In genomic region chr2:74460231-74460630, GRCh38 we compare ENCODE assay signal across 8 cellular contexts. TPM values are rescaled to one million over a fixed set of nuclear protein-coding genes. Genes with fewer than 3 reads are reported as not detected.
DNase-seq lines count a peak whose midpoint lies in the region; ATAC-seq and TF ChIP-seq lines count a peak whose summit lies in the region.
"Not testable (repeated sequence)": the region's sequence is repeated elsewhere in the genome, so short reads cannot be mapped to it uniquely, and the experiment has no call there.

No MANE protein-coding gene starts in this region.

- H2BK5ac ChIP-seq in H9 (ENCODE audit: insufficient read length, low read length): not testable (repeated sequence)

- CTCF ChIA-PET in AG04450 (lab: Charles Lee): interaction anchor here (1.1 kb wide), 1 partner anchor 12 kb away, joined by 3 read pairs; the partner anchor contains the start of gene MRPL53
- CTCF ChIA-PET in activated CD8-positive, alpha-beta T cell treated with anti-CD3 and anti-CD28 coated beads, Interleukin-2, amount 10 ng/mL, durations not matched to agents 7 days and 5 days (lab: Charles Lee): interaction anchor here (2.2 kb wide), 1 partner anchor 16 kb away, joined by 11 read pairs; no protein-coding TSS in a partner anchor

- not testable (repeated sequence) for H3T11ph ChIP-seq in H9 (ENCODE audit: low read length)

- POLR2A ChIA-PET in AG04450 (lab: Yijun Ruan, JAX): not testable (repeated sequence)
- POLR2A ChIA-PET in activated CD8-positive, alpha-beta T cell treated with anti-CD3 and anti-CD28 coated beads, Interleukin-2, amount 10 ng/mL, durations not matched to agents 7 days and 5 days (lab: Charles Lee): interaction anchor here (2.6 kb wide), 2 partner anchors 13 to 70 kb away, joined by 12 to 24 read pairs; partner anchors contain the start of genes AUP1, HTRA2 and MRPL53

- H2BK120ac ChIP-seq in H9 (ENCODE audit: low read depth, low read length, poor library complexity, severe bottlenecking): not testable (repeated sequence)

- H3K4me1 ChIP-seq in H9 (ENCODE audit: insufficient read depth, low read length): not testable (repeated sequence)

- peak overlapping the region; percentile 11 for H3K27ac ChIP-seq in AG04450 (ENCODE audit: low read depth, low read length)
- not testable (repeated sequence) for H3K27ac ChIP-seq in H9 (ENCODE audit: insufficient read length, low read depth, low read length)

- not testable (repeated sequence) for H3K9me3 Mint-ChIP-seq in H9; T-helper 1 cell treated with Interleukin-12 subunit alpha and Interleukin-12 subunit beta and Interleukin-4 antibody, amounts not matched to agents 30 μg/mL and 1 μg/mL, for 36 hours; activated CD8-positive, alpha-beta T cell treated with anti-CD3 and anti-CD28 coated beads, Interleukin-2, amount 10 ng/mL, durations not matched to agents 7 days and 5 days (ENCODE audit: insufficient read depth); activated naive CD8-positive, alpha-beta T cell (ENCODE audit: low read depth); dendritic cell treated with granulocyte-macrophage colony-stimulating factor and Interleukin-4, amounts not matched to agents 40 ng/mL and 50 ng/mL, for 4 days; naive B cell; progenitor cell of endocrine pancreas (ENCODE audit: low read depth)

- H3K9me3 ChIP-seq in AG04450 (ENCODE audit: control insufficient read depth, insufficient read depth, low read length); H9 (ENCODE audit: control insufficient read depth, low read depth, low read length): not testable (repeated sequence)

- H3K79me2 ChIP-seq in H9 (ENCODE audit: insufficient read depth, low read length): not testable (repeated sequence)

- not testable (repeated sequence) for H3K56ac ChIP-seq in H9 (ENCODE audit: insufficient read length, low read depth, low read length)

- not testable (repeated sequence) for H3K79me1 ChIP-seq in H9 (ENCODE audit: insufficient read depth, low read depth, low read length, poor library complexity, severe bottlenecking)

- not testable (repeated sequence) for H4K91ac ChIP-seq in H9 (ENCODE audit: insufficient read length, low read depth, low read length)

- H2BK20ac ChIP-seq in H9 (ENCODE audit: low read depth, low read length, poor library complexity, severe bottlenecking): not testable (repeated sequence)

- ATAC-seq in activated CD8-positive, alpha-beta T cell treated with anti-CD3 and anti-CD28 coated beads, Interleukin-2, amount 10 ng/mL, durations not matched to agents 7 days and 5 days; naive B cell (ENCODE audit: low read depth in 2 of 2): not testable (repeated sequence)

- H2AK5ac ChIP-seq in H9 (ENCODE audit: insufficient read length, low read length): not testable (repeated sequence)

- H3K4me3 ChIP-seq in AG04450 (ENCODE audit: low read depth, low read length): not testable (repeated sequence)

- not testable (repeated sequence) for DNase-seq in AG04450 (ENCODE audit: low read depth, low spot score); H9; activated CD8-positive, alpha-beta T cell treated with anti-CD3 and anti-CD28 coated beads, Interleukin-2, amount 10 ng/mL, durations not matched to agents 7 days and 5 days; naive B cell; progenitor cell of endocrine pancreas (ENCODE audit: low spot score, unreplicated experiment)

- H3K4me3 Mint-ChIP-seq in H9: peak overlapping the region; percentile 96 to 97; a peak in 4 of 5 replicates
- peak overlapping the region; percentile 94 for H3K4me3 Mint-ChIP-seq in T-helper 1 cell treated with Interleukin-12 subunit alpha and Interleukin-12 subunit beta and Interleukin-4 antibody, amounts not matched to agents 30 μg/mL and 1 μg/mL, for 36 hours
- peak overlapping the region; percentile 99 for H3K4me3 Mint-ChIP-seq in activated CD8-positive, alpha-beta T cell treated with anti-CD3 and anti-CD28 coated beads, Interleukin-2, amount 10 ng/mL, durations not matched to agents 7 days and 5 days
- peak overlapping the region; percentile 98 for H3K4me3 Mint-ChIP-seq in activated naive CD8-positive, alpha-beta T cell
- H3K4me3 Mint-ChIP-seq in dendritic cell treated with granulocyte-macrophage colony-stimulating factor and Interleukin-4, amounts not matched to agents 40 ng/mL and 50 ng/mL, for 4 days: not testable (repeated sequence)
- peak overlapping the region in 7 of 8 donors; percentile 37 to 100 (median 94) for H3K4me3 Mint-ChIP-seq in naive B cell
- peak overlapping the region; percentile 89 for H3K4me3 Mint-ChIP-seq in progenitor cell of endocrine pancreas (ENCODE audit: low read depth)

- not testable (repeated sequence) for H3K14ac ChIP-seq in H9 (ENCODE audit: insufficient read depth, low read length)

- H3K27me3 ChIP-seq in AG04450 (ENCODE audit: control insufficient read depth, insufficient read depth, low read length); H9 (ENCODE audit: insufficient read depth, low read length): not testable (repeated sequence)

- intact Hi-C loops in dendritic cell treated with granulocyte-macrophage colony-stimulating factor and Interleukin-4, amounts not matched to agents 40 ng/mL and 50 ng/mL, for 4 days (cut with micrococcal nuclease): not testable (repeated sequence)

- H3K27ac Mint-ChIP-seq in H9; activated naive CD8-positive, alpha-beta T cell: not testable (repeated sequence)
- peak overlapping the region; percentile 26 for H3K27ac Mint-ChIP-seq in T-helper 1 cell treated with Interleukin-12 subunit alpha and Interleukin-12 subunit beta and Interleukin-4 antibody, amounts not matched to agents 30 μg/mL and 1 μg/mL, for 36 hours
- peak overlapping the region; percentile 52 for H3K27ac Mint-ChIP-seq in activated CD8-positive, alpha-beta T cell treated with anti-CD3 and anti-CD28 coated beads, Interleukin-2, amount 10 ng/mL, durations not matched to agents 7 days and 5 days
- peak overlapping the region; percentile 41 for H3K27ac Mint-ChIP-seq in dendritic cell treated with granulocyte-macrophage colony-stimulating factor and Interleukin-4, amounts not matched to agents 40 ng/mL and 50 ng/mL, for 4 days
- H3K27ac Mint-ChIP-seq in naive B cell (peak overlapping the region in 1 of 6 donors; percentile 99), progenitor cell of endocrine pancreas (peak overlapping the region; percentile 64)

- not testable (repeated sequence) for H2BK12ac ChIP-seq in H9 (ENCODE audit: insufficient read length, low read depth, low read length)

- H2BK15ac ChIP-seq in H9 (ENCODE audit: low read depth, low read length): not testable (repeated sequence)

- H3K23me2 ChIP-seq in H9 (ENCODE audit: insufficient read length, low read depth, low read length, poor library complexity, severe bottlenecking): peaks cover 16% of the 10 kb centered on the region

- not testable (repeated sequence) for H4K20me1 ChIP-seq in H9 (ENCODE audit: control insufficient read depth, insufficient read depth, insufficient read length)

- H3K4me1 Mint-ChIP-seq in H9 (peaks cover 29 to 31% of the 10 kb centered on the region in 2 experiments), naive B cell (peaks cover 42 to 72% (median 66%) of the 10 kb centered on the region in 3 donors), progenitor cell of endocrine pancreas (ENCODE audit: low read depth) (peaks cover 34% of the 10 kb centered on the region)
- H3K4me1 Mint-ChIP-seq in T-helper 1 cell treated with Interleukin-12 subunit alpha and Interleukin-12 subunit beta and Interleukin-4 antibody, amounts not matched to agents 30 μg/mL and 1 μg/mL, for 36 hours (ENCODE audit: low read depth): peaks cover 37% of the 10 kb centered on the region
- H3K4me1 Mint-ChIP-seq in activated CD8-positive, alpha-beta T cell treated with anti-CD3 and anti-CD28 coated beads, Interleukin-2, amount 10 ng/mL, durations not matched to agents 7 days and 5 days (ENCODE audit: low read depth): peaks cover 59% of the 10 kb centered on the region
- peaks cover 55% of the 10 kb centered on the region for H3K4me1 Mint-ChIP-seq in activated naive CD8-positive, alpha-beta T cell (ENCODE audit: low read depth)
- peaks cover 64% of the 10 kb centered on the region for H3K4me1 Mint-ChIP-seq in dendritic cell treated with granulocyte-macrophage colony-stimulating factor and Interleukin-4, amounts not matched to agents 40 ng/mL and 50 ng/mL, for 4 days (ENCODE audit: low read depth)

- not testable (repeated sequence) for TF ChIP-seq CTCF in AG04450 (IDR thresholded peaks at IDR 0.05; ENCODE audit: low read depth, low read length); H9 (conservative IDR thresholded peaks at IDR 0.05); progenitor cell of endocrine pancreas (IDR thresholded peaks at IDR 0.05; ENCODE audit: unreplicated experiment)

- not testable (repeated sequence) for H2AFZ ChIP-seq in H9 (ENCODE audit: low read length)

- not testable (repeated sequence) for H3K23ac ChIP-seq in H9 (ENCODE audit: insufficient read length, low read depth, low read length)

- not testable (repeated sequence) for H3K4me2 ChIP-seq in H9 (ENCODE audit: insufficient read depth, insufficient read length, low read length)

- H3K36me3 Mint-ChIP-seq in H9 (ENCODE audit: insufficient read depth in 1 of 3, low read depth in 3 of 3): peaks cover 10 to 29% (median 28%) of the 10 kb centered on the region in 3 experiments; a peak in 6 of 7 replicates
- H3K36me3 Mint-ChIP-seq in T-helper 1 cell treated with Interleukin-12 subunit alpha and Interleukin-12 subunit beta and Interleukin-4 antibody, amounts not matched to agents 30 μg/mL and 1 μg/mL, for 36 hours (ENCODE audit: low read depth): peaks cover 28% of the 10 kb centered on the region
- peaks cover 33% of the 10 kb centered on the region for H3K36me3 Mint-ChIP-seq in activated CD8-positive, alpha-beta T cell treated with anti-CD3 and anti-CD28 coated beads, Interleukin-2, amount 10 ng/mL, durations not matched to agents 7 days and 5 days (ENCODE audit: low read depth)
- H3K36me3 Mint-ChIP-seq in activated naive CD8-positive, alpha-beta T cell; naive B cell; progenitor cell of endocrine pancreas (ENCODE audit: insufficient read depth): not testable (repeated sequence)
- peaks cover 79% of the 10 kb centered on the region for H3K36me3 Mint-ChIP-seq in dendritic cell treated with granulocyte-macrophage colony-stimulating factor and Interleukin-4, amounts not matched to agents 40 ng/mL and 50 ng/mL, for 4 days (ENCODE audit: low read depth)

- H3K9ac ChIP-seq in H9 (ENCODE audit: extremely low read depth, insufficient read length, low read length): not testable (repeated sequence)

- H4K5ac ChIP-seq in H9 (ENCODE audit: insufficient read length, low read depth, low read length): not testable (repeated sequence)

- H3K4ac ChIP-seq in H9 (ENCODE audit: low read depth, low read length): not testable (repeated sequence)

- not testable (repeated sequence) for H3K27me3 Mint-ChIP-seq in H9 (ENCODE audit: low read depth); T-helper 1 cell treated with Interleukin-12 subunit alpha and Interleukin-12 subunit beta and Interleukin-4 antibody, amounts not matched to agents 30 μg/mL and 1 μg/mL, for 36 hours (ENCODE audit: low read depth); activated CD8-positive, alpha-beta T cell treated with anti-CD3 and anti-CD28 coated beads, Interleukin-2, amount 10 ng/mL, durations not matched to agents 7 days and 5 days (ENCODE audit: low read depth); activated naive CD8-positive, alpha-beta T cell; dendritic cell treated with granulocyte-macrophage colony-stimulating factor and Interleukin-4, amounts not matched to agents 40 ng/mL and 50 ng/mL, for 4 days; naive B cell; progenitor cell of endocrine pancreas

- not testable (repeated sequence) for H3K18ac ChIP-seq in H9 (ENCODE audit: insufficient read length, low read depth, low read length)

- H4K8ac ChIP-seq in H9 (replicated peaks; ENCODE audit: insufficient read length, low read depth, low read length): not testable (repeated sequence)

- WGBS in H9 (ENCODE audit: extremely low coverage, insufficient read length, low lambda C conversion rate): no CpG with 5 or more reads among the region's 11 CpGs

RNA-seq across cellular contexts. Expression of gene WBP1, which starts 2.0 kb away (rescaled TPM):
- polyA plus RNA-seq in AG04450 (2011; rRNA removed) (56.0 and 68.5 TPM in 2 replicates), naive B cell (ENCODE audit: low read depth in 6 of 6) (10 to 100 TPM; 30.0 to 46.1 (median 41.3) TPM)
- 24.0 and 41.9 TPM in 2 replicates for polyA minus RNA-seq in AG04450 (2011; rRNA and poly(A)+ RNA removed)
- total RNA-seq in H9 (2021) (80.7 and 82.1 TPM in 2 replicates), progenitor cell of endocrine pancreas (127 and 140 TPM in 2 replicates)
- 10 to 100 TPM; 34.0 to 34.3 TPM for total RNA-seq in activated CD8-positive, alpha-beta T cell treated with anti-CD3 and anti-CD28 coated beads, Interleukin-2, amount 10 ng/mL, durations not matched to agents 7 days and 5 days

RNA-seq across cellular contexts. Expression of gene MOGS, which starts 5.0 kb away (rescaled TPM):
- polyA plus RNA-seq in AG04450 (2011; rRNA removed) (32.8 and 38.0 TPM in 2 replicates), naive B cell (ENCODE audit: low read depth in 6 of 6) (10 to 100 TPM; 26.6 to 42.1 (median 34.5) TPM)
- 41.8 and 50.6 TPM in 2 replicates for polyA minus RNA-seq in AG04450 (2011; rRNA and poly(A)+ RNA removed)
- total RNA-seq in H9 (2021) (55.5 and 58.0 TPM in 2 replicates), progenitor cell of endocrine pancreas (67.9 and 71.5 TPM in 2 replicates)
- total RNA-seq in activated CD8-positive, alpha-beta T cell treated with anti-CD3 and anti-CD28 coated beads, Interleukin-2, amount 10 ng/mL, durations not matched to agents 7 days and 5 days: 10 to 100 TPM; 52.4 to 56.3 TPM

RNA-seq across cellular contexts. Expression of gene INO80B, which starts 5.3 kb away (rescaled TPM):
- polyA plus RNA-seq in AG04450 (2011; rRNA removed) (4.7 and 4.8 TPM in 2 replicates), naive B cell (ENCODE audit: low read depth in 6 of 6) (10 to 100 TPM in 2 of 6 donors, 1 to 10 TPM in 4; 5.5 to 16.5 (median 8.3) TPM)
- 2.6 and 4.5 TPM in 2 replicates for polyA minus RNA-seq in AG04450 (2011; rRNA and poly(A)+ RNA removed)
- total RNA-seq in H9 (2021) (17.6 and 22.6 TPM in 2 replicates), progenitor cell of endocrine pancreas (46.8 and 51.0 TPM in 2 replicates)
- total RNA-seq in activated CD8-positive, alpha-beta T cell treated with anti-CD3 and anti-CD28 coated beads, Interleukin-2, amount 10 ng/mL, durations not matched to agents 7 days and 5 days: 10 to 100 TPM; 25.7 to 29.1 TPM

RNA-seq across cellular contexts. Expression of gene MRPL53, which starts 12.2 kb away (rescaled TPM):
- polyA plus RNA-seq in AG04450 (2011; rRNA removed) (25.9 and 32.8 TPM in 2 replicates), naive B cell (ENCODE audit: low read depth in 6 of 6) (100 to 1,000 TPM in 5 of 6 donors, 10 to 100 TPM in 1; 76.6 to 172 (median 136) TPM)
- 15.9 and 20.3 TPM in 2 replicates for polyA minus RNA-seq in AG04450 (2011; rRNA and poly(A)+ RNA removed)
- total RNA-seq in H9 (2021) (56.9 and 59.5 TPM in 2 replicates), progenitor cell of endocrine pancreas (61.3 and 64.1 TPM in 2 replicates)
- total RNA-seq in activated CD8-positive, alpha-beta T cell treated with anti-CD3 and anti-CD28 coated beads, Interleukin-2, amount 10 ng/mL, durations not matched to agents 7 days and 5 days: 10 to 100 TPM; 95.7 to 96.2 TPM

RNA-seq across cellular contexts. Expression of gene RTKN, which starts 18.5 kb away (rescaled TPM):
- polyA plus RNA-seq in AG04450 (2011; rRNA removed) (12.6 and 12.7 TPM in 2 replicates), naive B cell (ENCODE audit: low read depth in 6 of 6) (1 to 10 TPM in 4 of 6 donors, under 1 TPM in 1, not detected in 1; 0.97 to 2.1 (median 1.7) TPM)
- polyA minus RNA-seq in AG04450 (2011; rRNA and poly(A)+ RNA removed): 13.4 and 20.7 TPM in 2 replicates
- total RNA-seq in H9 (2021) (87.1 and 90.9 TPM in 2 replicates), progenitor cell of endocrine pancreas (121 and 129 TPM in 2 replicates)
- under 1 TPM; 0.37 to 0.57 TPM for total RNA-seq in activated CD8-positive, alpha-beta T cell treated with anti-CD3 and anti-CD28 coated beads, Interleukin-2, amount 10 ng/mL, durations not matched to agents 7 days and 5 days
